Comparison of ENCODE assay signal across 1 cellular context in the genomic region with DNA sequence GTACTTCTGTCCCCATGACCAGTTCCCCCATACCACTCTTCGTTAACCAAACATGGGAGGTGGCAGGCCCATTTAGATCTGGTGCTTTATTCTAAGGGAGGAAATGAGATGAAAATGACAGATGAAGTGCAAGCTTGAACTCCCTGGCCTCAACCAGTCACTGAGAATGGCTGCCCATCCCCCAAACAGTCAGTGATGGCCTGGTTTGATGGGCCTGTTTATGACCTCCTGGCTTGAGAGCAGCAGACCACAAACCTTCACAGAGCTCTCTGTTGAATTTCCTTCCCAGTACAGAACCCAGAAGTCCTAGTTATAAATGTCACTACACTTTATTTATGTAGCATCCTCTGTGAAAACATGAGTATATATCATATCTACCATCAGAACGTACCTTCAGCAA.
TF ChIP-seq lines count a peak whose summit lies in the region.

No MANE protein-coding gene starts in this region.

TF ChIP-seq in SK-N-SH, 30 proteins besides CTCF, POLR2A, EP300 and RAD21 (continued from another document):
- TF ChIP-seq, protein P1, sequence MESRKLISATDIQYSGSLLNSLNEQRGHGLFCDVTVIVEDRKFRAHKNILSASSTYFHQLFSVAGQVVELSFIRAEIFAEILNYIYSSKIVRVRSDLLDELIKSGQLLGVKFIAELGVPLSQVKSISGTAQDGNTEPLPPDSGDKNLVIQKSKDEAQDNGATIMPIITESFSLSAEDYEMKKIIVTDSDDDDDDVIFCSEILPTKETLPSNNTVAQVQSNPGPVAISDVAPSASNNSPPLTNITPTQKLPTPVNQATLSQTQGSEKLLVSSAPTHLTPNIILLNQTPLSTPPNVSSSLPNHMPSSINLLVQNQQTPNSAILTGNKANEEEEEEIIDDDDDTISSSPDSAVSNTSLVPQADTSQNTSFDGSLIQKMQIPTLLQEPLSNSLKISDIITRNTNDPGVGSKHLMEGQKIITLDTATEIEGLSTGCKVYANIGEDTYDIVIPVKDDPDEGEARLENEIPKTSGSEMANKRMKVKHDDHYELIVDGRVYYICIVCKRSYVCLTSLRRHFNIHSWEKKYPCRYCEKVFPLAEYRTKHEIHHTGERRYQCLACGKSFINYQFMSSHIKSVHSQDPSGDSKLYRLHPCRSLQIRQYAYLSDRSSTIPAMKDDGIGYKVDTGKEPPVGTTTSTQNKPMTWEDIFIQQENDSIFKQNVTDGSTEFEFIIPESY (IDR thresholded peaks at IDR 0.05; ENCODE audit: borderline replicate concordance, low read depth): no peak
- TF ChIP-seq NFIC (IDR thresholded peaks at IDR 0.05; ENCODE audit: borderline replicate concordance) (no peak), RCOR1 (IDR thresholded peaks at IDR 0.05; ENCODE audit: low read length) (no peak), JUND (IDR thresholded peaks at IDR 0.05) (no peak), SIN3A (IDR thresholded peaks at IDR 0.05; ENCODE audit: borderline replicate concordance, low read depth, low read length) (no peak), RFX5 (IDR thresholded peaks at IDR 0.05; ENCODE audit: low read length) (no peak)
- TF ChIP-seq, protein P2, sequence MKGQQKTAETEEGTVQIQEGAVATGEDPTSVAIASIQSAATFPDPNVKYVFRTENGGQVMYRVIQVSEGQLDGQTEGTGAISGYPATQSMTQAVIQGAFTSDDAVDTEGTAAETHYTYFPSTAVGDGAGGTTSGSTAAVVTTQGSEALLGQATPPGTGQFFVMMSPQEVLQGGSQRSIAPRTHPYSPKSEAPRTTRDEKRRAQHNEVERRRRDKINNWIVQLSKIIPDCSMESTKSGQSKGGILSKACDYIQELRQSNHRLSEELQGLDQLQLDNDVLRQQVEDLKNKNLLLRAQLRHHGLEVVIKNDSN (IDR thresholded peaks at IDR 0.05; ENCODE audit: borderline replicate concordance, low read depth): no peak
